ENCODE assay signal across 8 cellular contexts in the genomic region with DNA sequence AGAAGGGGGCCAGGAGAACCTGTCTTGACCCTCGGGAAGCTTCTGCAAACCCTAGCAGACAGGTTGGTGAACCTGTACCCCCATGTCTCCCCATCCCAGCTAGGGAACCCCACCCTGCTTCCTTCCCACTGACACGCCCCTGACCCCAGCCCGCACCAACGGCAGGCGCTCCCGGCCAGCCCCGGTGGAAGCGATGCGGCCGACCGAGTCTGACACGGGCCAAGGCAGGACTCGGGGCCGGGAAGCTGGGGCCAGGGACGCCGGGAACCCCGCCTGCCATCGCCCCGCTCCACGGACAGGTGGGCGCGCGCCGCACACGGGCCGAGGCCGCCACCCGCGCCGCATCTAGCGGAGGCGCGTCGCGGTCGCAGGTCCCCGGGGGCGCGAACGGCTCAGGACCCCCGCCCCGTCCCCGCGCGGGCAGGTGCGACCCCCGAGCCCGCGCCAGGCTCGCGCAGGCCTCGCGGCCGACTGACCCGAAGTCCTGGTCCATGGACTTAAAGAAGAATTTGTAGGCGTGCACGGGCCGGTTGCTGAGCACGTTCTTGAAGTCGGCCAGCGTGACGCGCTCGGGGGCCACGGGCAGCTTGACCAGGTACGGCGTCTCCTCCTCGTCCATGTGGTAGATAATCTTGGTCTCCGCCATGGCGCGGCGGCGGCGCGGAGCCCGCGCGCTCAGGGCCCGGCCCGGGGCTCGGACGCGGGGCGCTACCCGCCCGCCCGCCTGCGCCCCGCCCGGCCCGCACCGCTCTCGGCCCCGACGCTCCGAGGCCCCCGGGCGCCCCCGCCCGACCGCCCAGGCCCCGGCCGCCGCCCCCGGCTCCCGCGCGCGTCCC. TPM values are rescaled to one million over a fixed set of nuclear protein-coding genes. Genes with fewer than 3 reads are reported as not detected.
DNase-seq lines count a peak whose midpoint lies in the region; ATAC-seq, FAIRE-seq and TF ChIP-seq lines count a peak whose summit lies in the region.

No MANE protein-coding gene starts in this region.

- peak overlapping the region; percentile 76 for H3K9ac ChIP-seq in HCT116 (ENCODE audit: low read length)

- H3K36me3 Mint-ChIP-seq in effector memory CD8-positive, alpha-beta T cell (ENCODE audit: insufficient read depth) = peaks cover 5% of the 10 kb centered on the region
- peaks cover 8% of the 10 kb centered on the region for H3K36me3 Mint-ChIP-seq in nephron (ENCODE audit: low read depth)

- no peak overlapping the region for H2AFZ ChIP-seq in HCT116 (ENCODE audit: low read depth, low read length, poor library complexity, severe bottlenecking)
- H2AFZ ChIP-seq in OCI-LY7 (ENCODE audit: low read length) = no peak overlapping the region

- CTCF ChIA-PET in HCT116 (lab: Charles Lee) = interaction anchor here (1.3 kb wide), 1 partner anchor 57 kb away, joined by 3 read pairs; no protein-coding TSS in a partner anchor
- CTCF ChIA-PET in OCI-LY7 (lab: Charles Lee; ENCODE audit: unreplicated experiment) = interaction anchor here (0.6 kb wide), 1 partner anchor 240 kb away, joined by 5 read pairs; no protein-coding TSS in a partner anchor

- H3K27ac ChIP-seq in HCT116 (ENCODE audit: low read depth, low read length) = peak overlapping the region; percentile 100
- no peak overlapping the region for H3K27ac ChIP-seq in OCI-LY7 (ENCODE audit: low read depth, low read length, poor library complexity, severe bottlenecking)

- no peak for TF ChIP-seq RAD21 in HCT116 (IDR thresholded peaks at IDR 0.05; ENCODE audit: low read depth)

- H3K9me2 ChIP-seq in HCT116 (ENCODE audit: insufficient read depth) = no peaks in the 10 kb centered on the region
- H3K9me2 ChIP-seq in OCI-LY7 (ENCODE audit: insufficient read depth, low read length) = no peaks in the 10 kb centered on the region

- H3K9me3 Mint-ChIP-seq in effector memory CD8-positive, alpha-beta T cell = no peaks in the 10 kb centered on the region
- no peaks in the 10 kb centered on the region for H3K9me3 Mint-ChIP-seq in nephron

- no TSS peak for BruUV-seq in HCT116 (replicated peaks; lab: Mats Ljungman, UMichigan)
- no TSS peak for BruUV-seq in OCI-LY7 (replicated peaks; lab: Mats Ljungman, UMichigan)

- intact Hi-C loops in HCT116 (cut with micrococcal nuclease) = loop anchor here (5.0 to 10.0 kb wide), 3 partner anchors 41 to 276 kb away; a partner anchor contains a TSS
- intact Hi-C loops in OCI-LY7 (cut with micrococcal nuclease; ENCODE audit: unreplicated experiment) = loop anchor here (1.0 to 5.0 kb wide), 3 partner anchors 24 to 114 kb away; a partner anchor contains a TSS

- H3K27ac Mint-ChIP-seq in effector memory CD8-positive, alpha-beta T cell = peak overlapping the region in 1 of 2 donors; percentile 6
- H3K27ac Mint-ChIP-seq in nephron = peak overlapping the region in 1 of 3 experiments; percentile 76

- H3K4me1 ChIP-seq in HCT116 (ENCODE audit: control insufficient read depth in 1 of 2, insufficient read depth in 2 of 2, low read length in 2 of 2) (peaks cover 45 to 67% of the 10 kb centered on the region in 2 experiments), OCI-LY7 (ENCODE audit: insufficient read depth, low read length, poor library complexity, severe bottlenecking) (peaks cover 31% of the 10 kb centered on the region)

- H3K9me3 ChIP-seq in HCT116 (ENCODE audit: control insufficient read depth in 1 of 2, insufficient read depth in 1 of 2, low read depth in 1 of 2, low read length in 2 of 2) = no peaks in the 10 kb centered on the region
- no peaks in the 10 kb centered on the region for H3K9me3 ChIP-seq in OCI-LY7 (ENCODE audit: low read length)

- peak overlapping the region; percentile 89 for H3K4me3 ChIP-seq in GM08714 (ENCODE audit: low read length)
- H3K4me3 ChIP-seq in HCT116 (replicated peaks in 1 of 2; ENCODE audit: low read depth in 1 of 2, low read length in 2 of 2) = peak overlapping the region; percentile 80 to 87
- peak overlapping the region; percentile 74 for H3K4me3 ChIP-seq in OCI-LY7 (ENCODE audit: low read depth, low read length, poor library complexity, severe bottlenecking)

- peaks cover 8 to 14% of the 10 kb centered on the region in 2 donors for H3K4me1 Mint-ChIP-seq in effector memory CD8-positive, alpha-beta T cell (ENCODE audit: low read depth in 2 of 2)
- peaks cover 18% of the 10 kb centered on the region for H3K4me1 Mint-ChIP-seq in nephron

- H3K36me3 ChIP-seq in HCT116 (ENCODE audit: control insufficient read depth in 1 of 2, insufficient read depth in 2 of 2, low read length in 2 of 2) (no peaks in the 10 kb centered on the region), OCI-LY7 (ENCODE audit: insufficient read depth, low read length) (no peaks in the 10 kb centered on the region)

- RAD21 ChIA-PET in HCT116 (lab: Charles Lee; ENCODE audit: low non-redundant PET in 1 of 2, low total read pairs in 2 of 2, uncharacterized antibody in 2 of 2, unreplicated experiment in 2 of 2) = interaction anchor here in 1 of 2 experiments (1.0 to 1.3 kb wide), 2 partner anchors 26 to 57 kb away, joined by 3 read pairs; a partner anchor contains a TSS

- H3K79me2 ChIP-seq in HCT116 (ENCODE audit: insufficient read depth, low read length) = peaks cover 50% of the 10 kb centered on the region
- no peaks in the 10 kb centered on the region for H3K79me2 ChIP-seq in OCI-LY7 (ENCODE audit: insufficient read depth, low read depth, low read length)

- FAIRE-seq in frontal cortex (lab: Jason Lieb, UNC) = no peak

- H3K27me3 ChIP-seq in HCT116 (ENCODE audit: insufficient read depth, low read length) = no peaks in the 10 kb centered on the region

- ATAC-seq in HCT116 = no peak; the same call in 1 of the 2 replicates
- peak; percentile 40 for ATAC-seq in effector memory CD8-positive, alpha-beta T cell (replicated peaks)

- peak; percentile 3 for TF ChIP-seq POLR2A in HCT116 (IDR thresholded peaks at IDR 0.05; ENCODE audit: borderline replicate concordance, extremely low read depth, insufficient read depth, insufficient read length)

- POLR2A ChIA-PET in HCT116 (lab: Charles Lee) (interaction anchor here (0.6 to 1.2 kb wide), 4 partner anchors 11 to 69 kb away, joined by 3 to 4 read pairs (median 4); a partner anchor contains a TSS), OCI-LY7 (lab: Charles Lee) (no interaction called here)

- H3K4me2 ChIP-seq in HCT116 (ENCODE audit: low read length) (peak overlapping the region; percentile 96), OCI-LY7 (ENCODE audit: low read length) (peak overlapping the region; percentile 80)

- H4K20me1 ChIP-seq in HCT116 (ENCODE audit: insufficient read depth) (no peaks in the 10 kb centered on the region), OCI-LY7 (ENCODE audit: insufficient read depth, low read length) (no peaks in the 10 kb centered on the region; the same call in 1 of the 2 replicates)

- peaks cover 9 to 19% of the 10 kb centered on the region in 2 donors for H3K27me3 Mint-ChIP-seq in effector memory CD8-positive, alpha-beta T cell
- H3K27me3 Mint-ChIP-seq in nephron (ENCODE audit: low read depth) = peaks cover 11% of the 10 kb centered on the region

- TF ChIP-seq CTCF in HCT116 (IDR thresholded peaks at IDR 0.05 in 2 of 3, conservative IDR thresholded peaks at IDR 0.05 in 1 of 3; ENCODE audit: borderline replicate concordance in 1 of 3, insufficient read depth in 1 of 3, low read depth in 2 of 3, low read length in 2 of 3) (no peak), OCI-LY7 (conservative IDR thresholded peaks at IDR 0.05; ENCODE audit: low read length) (no peak), nephron (IDR thresholded peaks at IDR 0.05; ENCODE audit: unreplicated experiment in 3 of 3) (no peak)

- no peak for DNase-seq in HCT116 (ENCODE audit: low read depth, low spot score)
- no peak for DNase-seq in OCI-LY7 (ENCODE audit: low spot score)
- no peak for DNase-seq in effector memory CD8-positive, alpha-beta T cell
- no peak for DNase-seq in germinal center (ENCODE audit: low spot score)
- no peak for DNase-seq in stimulated activated CD4-positive, alpha-beta T cell treated with anti-CD3 and anti-CD28 coated beads, Interleukin-4, amount 100 ng/mL, for 4 hours
- no peak for DNase-seq in frontal cortex (ENCODE audit: low spot score in 2 of 2)

- peak overlapping the region; percentile 63 to 71 for H3K4me3 Mint-ChIP-seq in effector memory CD8-positive, alpha-beta T cell
- peak overlapping the region; percentile 83 to 86 (median 85) for H3K4me3 Mint-ChIP-seq in nephron

TF ChIP-seq in HCT116, 20 proteins besides CTCF, POLR2A, EP300 and RAD21 (continues in another document):
- no peak for TF ChIP-seq SP1 (IDR thresholded peaks at IDR 0.05; ENCODE audit: low read depth)
- TF ChIP-seq, protein P1, sequence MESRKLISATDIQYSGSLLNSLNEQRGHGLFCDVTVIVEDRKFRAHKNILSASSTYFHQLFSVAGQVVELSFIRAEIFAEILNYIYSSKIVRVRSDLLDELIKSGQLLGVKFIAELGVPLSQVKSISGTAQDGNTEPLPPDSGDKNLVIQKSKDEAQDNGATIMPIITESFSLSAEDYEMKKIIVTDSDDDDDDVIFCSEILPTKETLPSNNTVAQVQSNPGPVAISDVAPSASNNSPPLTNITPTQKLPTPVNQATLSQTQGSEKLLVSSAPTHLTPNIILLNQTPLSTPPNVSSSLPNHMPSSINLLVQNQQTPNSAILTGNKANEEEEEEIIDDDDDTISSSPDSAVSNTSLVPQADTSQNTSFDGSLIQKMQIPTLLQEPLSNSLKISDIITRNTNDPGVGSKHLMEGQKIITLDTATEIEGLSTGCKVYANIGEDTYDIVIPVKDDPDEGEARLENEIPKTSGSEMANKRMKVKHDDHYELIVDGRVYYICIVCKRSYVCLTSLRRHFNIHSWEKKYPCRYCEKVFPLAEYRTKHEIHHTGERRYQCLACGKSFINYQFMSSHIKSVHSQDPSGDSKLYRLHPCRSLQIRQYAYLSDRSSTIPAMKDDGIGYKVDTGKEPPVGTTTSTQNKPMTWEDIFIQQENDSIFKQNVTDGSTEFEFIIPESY (IDR thresholded peaks at IDR 0.05; ENCODE audit: extremely low read depth, insufficient replicate concordance, low read length) = no peak

RNA-seq across cellular contexts. Expression of a gene that starts 0.6 kb away (rescaled TPM):
- 160 TPM for total RNA-seq in HCT116 (2021; ENCODE audit: unreplicated experiment)
- 193 and 219 TPM in 2 replicates for polyA plus RNA-seq in HCT116 (2012)
- 41.7 and 47.1 TPM in 2 replicates for total RNA-seq in OCI-LY7 (2014; rRNA removed; shearing (Covaris generic))
- total RNA-seq in OCI-LY7 (2022) = 27.8 and 30.7 TPM in 2 replicates
- 65.2 TPM for total RNA-seq in frontal cortex

RNA-seq across cellular contexts. Expression of a gene that starts 9.7 kb away (rescaled TPM):
- total RNA-seq in HCT116 (2021; ENCODE audit: unreplicated experiment) (0.74 TPM), OCI-LY7 (2022) (not detected in 2 replicates), frontal cortex (10.2 TPM)
- 3.6 and 3.7 TPM in 2 replicates for polyA plus RNA-seq in HCT116 (2012)
- not detected in 2 replicates for total RNA-seq in OCI-LY7 (2014; rRNA removed; shearing (Covaris generic))

RNA-seq across cellular contexts. Expression of a gene that starts 17.6 kb away (rescaled TPM):
- total RNA-seq in HCT116 (2021; ENCODE audit: unreplicated experiment) (0.07 TPM), OCI-LY7 (2022) (0.99 and 1.2 TPM in 2 replicates), frontal cortex (0.41 TPM)
- polyA plus RNA-seq in HCT116 (2012) = 0.33 and 0.37 TPM in 2 replicates
- 0.41 and 1.1 TPM in 2 replicates for total RNA-seq in OCI-LY7 (2014; rRNA removed; shearing (Covaris generic))

RNA-seq across cellular contexts. Expression of a gene that starts 24.0 kb away (rescaled TPM):
- total RNA-seq in HCT116 (2021; ENCODE audit: unreplicated experiment) (16.3 TPM), OCI-LY7 (2022) (20.3 and 20.6 TPM in 2 replicates), frontal cortex (14.3 TPM)
- 11.2 and 13.9 TPM in 2 replicates for polyA plus RNA-seq in HCT116 (2012)
- 16.6 and 18.5 TPM in 2 replicates for total RNA-seq in OCI-LY7 (2014; rRNA removed; shearing (Covaris generic))

RNA-seq across cellular contexts. Expression of a gene that starts 24.2 kb away (rescaled TPM):
- total RNA-seq in HCT116 (2021; ENCODE audit: unreplicated experiment) = 161 TPM
- 161 and 165 TPM in 2 replicates for polyA plus RNA-seq in HCT116 (2012)
- total RNA-seq in OCI-LY7 (2014; rRNA removed; shearing (Covaris generic)) = 128 and 142 TPM in 2 replicates
- total RNA-seq in OCI-LY7 (2022) = 146 and 162 TPM in 2 replicates
- total RNA-seq in frontal cortex = 28.9 TPM
